ENCODE assay signal across 17 cellular contexts in genomic region chr7:135939268-135939667, GRCh38. TPM values are rescaled to one million over a fixed set of nuclear protein-coding genes. Genes with fewer than 3 reads are reported as not detected.
A peak's percentile ranks its signal among the peaks of the same experiment; 100 is the strongest.
DNase-seq lines count a peak whose midpoint lies in the region; ATAC-seq and TF ChIP-seq lines count a peak whose summit lies in the region.
"Had no signal": no experiment of that assay in that cellular context is flagged by ENCODE, and none has a peak within 500 bp of the region (broad histone marks: within the 10 kb centered on the region; RNA-seq: fewer than 3 reads in every experiment).

No MANE protein-coding gene starts in this region.

- H2AK5ac ChIP-seq in mesendoderm (ENCODE audit: low read length): no peak overlapping the region

- H3K4ac ChIP-seq in mesendoderm (ENCODE audit: low read depth, low read length): no peak overlapping the region

- H2BK15ac ChIP-seq in mesendoderm (replicated peaks; ENCODE audit: low read depth): no peak overlapping the region

- H3K9me2 ChIP-seq in MM.1S (replicated peaks; ENCODE audit: insufficient read depth, low read length): no peaks in the 10 kb centered on the region

- no peak overlapping the region for H4K8ac ChIP-seq in mesendoderm (ENCODE audit: low read depth, low read length)

- H3K56ac ChIP-seq in mesendoderm (ENCODE audit: low read length): no peak overlapping the region

- no peaks in the 10 kb centered on the region for H3F3A ChIP-seq in MM.1S (ENCODE audit: insufficient read depth, low read length)

- H3K23ac ChIP-seq in mesendoderm (ENCODE audit: low read length): no peak overlapping the region

- no peaks in the 10 kb centered on the region for H3K27me3 ChIP-seq in cardiac muscle cell
- H3K27me3 ChIP-seq in right cardiac atrium (ENCODE audit: control insufficient read depth, insufficient read depth): no peaks in the 10 kb centered on the region
- H3K27me3 ChIP-seq in mesendoderm (ENCODE audit: insufficient read depth, low read length, poor library complexity): no peaks in the 10 kb centered on the region
- no peaks in the 10 kb centered on the region for H3K27me3 ChIP-seq in MM.1S (replicated peaks; ENCODE audit: insufficient read depth, low read length)
- H3K27me3 ChIP-seq: esophagus muscularis mucosa, right lobe of liver had no signal

- TF ChIP-seq CTCF in cardiac muscle cell (IDR thresholded peaks at IDR 0.05; ENCODE audit: low read depth, low read length) (no peak), type B pancreatic cell (conservative IDR thresholded peaks at IDR 0.05) (no peak), MM.1S (IDR thresholded peaks at IDR 0.05; ENCODE audit: low read length) (no peak)

- H3K27me3 Mint-ChIP-seq in activated T-helper 17 cell treated with anti-CD3 and anti-CD28 coated beads, Interleukin-2, amount 50 U/mL, for 72 hours: no peaks in the 10 kb centered on the region
- no peaks in the 10 kb centered on the region for H3K27me3 Mint-ChIP-seq in type B pancreatic cell
- H3K27me3 Mint-ChIP-seq: activated naive CD8-positive, alpha-beta T cell; brain had no signal

- intact Hi-C loops in right cardiac atrium (cut with DNase I): no loop called here

- H3K4me1 ChIP-seq in cardiac muscle cell (ENCODE audit: low read depth) (peaks cover 86% of the 10 kb centered on the region), right cardiac atrium (ENCODE audit: control insufficient read depth, insufficient read depth, low read length) (peaks cover 2% of the 10 kb centered on the region), mesendoderm (ENCODE audit: control insufficient read depth, low read depth, low read length) (peaks cover 6% of the 10 kb centered on the region), MM.1S (ENCODE audit: low read length) (0 out of 2 replicates have a peak, but pooled peaks cover 7% of the 10 kb centered on the region)

- no peak overlapping the region for H2AFZ ChIP-seq in MM.1S (ENCODE audit: low read length)

- peaks cover 55% of the 10 kb centered on the region for H3K4me1 Mint-ChIP-seq in activated T-helper 17 cell treated with anti-CD3 and anti-CD28 coated beads, Interleukin-2, amount 50 U/mL, for 72 hours
- peaks cover 55% of the 10 kb centered on the region for H3K4me1 Mint-ChIP-seq in type B pancreatic cell (ENCODE audit: unreplicated experiment)

- H3K36me3 ChIP-seq in cardiac muscle cell (no peaks in the 10 kb centered on the region), mesendoderm (ENCODE audit: control insufficient read depth, insufficient read depth, low read length) (no peaks in the 10 kb centered on the region), MM.1S (replicated peaks; ENCODE audit: insufficient read depth, low read length) (no peaks in the 10 kb centered on the region)
- H3K36me3 ChIP-seq: esophagus muscularis mucosa, right lobe of liver had no signal

- peak in 1 of 2 donors; percentile 34 for DNase-seq in cardiac muscle cell (ENCODE audit: low read depth in 1 of 2, low spot score in 1 of 2)
- DNase-seq in right cardiac atrium: no peak
- peak; percentile 53 for DNase-seq in mesendoderm
- DNase-seq in type B pancreatic cell (ENCODE audit: extremely low spot score, unreplicated experiment): no peak
- no peak for DNase-seq in GF-D8 (lab: John Stamatoyannopoulos, UW)
- no peak for DNase-seq in NCI-H510A treated with DMSO at 0.1 percent for 48 hours (lab: John Stamatoyannopoulos, UW)
- no peak for DNase-seq in MM.1S
- DNase-seq: activated CD4-positive, CD25-positive, alpha-beta regulatory T cell treated with anti-CD3 and anti-CD28 coated beads, Interleukin-2, amount 50 U/mL, for 72 hours; COR-L47; NCI-H1694 treated with DMSO at 0.1 percent for 48 hours; right lobe of liver; SHP77 treated with DMSO at 0.1 percent for 48 hours had no signal

- H2BK5ac ChIP-seq in mesendoderm (ENCODE audit: low read length): no peak overlapping the region

- H3K4me2 ChIP-seq in mesendoderm (ENCODE audit: low read length) (no peak overlapping the region), MM.1S (ENCODE audit: low read depth, low read length) (no peak overlapping the region)

- H3K4me3 Mint-ChIP-seq in activated T-helper 17 cell treated with anti-CD3 and anti-CD28 coated beads, Interleukin-2, amount 50 U/mL, for 72 hours: peak overlapping the region; percentile 53
- no peak overlapping the region for H3K4me3 Mint-ChIP-seq in type B pancreatic cell
- H3K4me3 Mint-ChIP-seq: activated naive CD8-positive, alpha-beta T cell; brain; T-helper 1 cell treated with Interleukin-12 subunit alpha and Interleukin-12 subunit beta and Interleukin-4 antibody, amounts not matched to agents 30 μg/mL and 1 μg/mL, for 36 hours had no signal

- no peak overlapping the region for H3K18ac ChIP-seq in mesendoderm (ENCODE audit: low read length)

- ATAC-seq in right cardiac atrium: no peak
- peak; percentile 25 for ATAC-seq in activated T-helper 17 cell treated with anti-CD3 and anti-CD28 coated beads, Interleukin-2, amount 50 U/mL, for 72 hours (replicated peaks)
- ATAC-seq: right lobe of liver had no signal

- H3K79me2 ChIP-seq in mesendoderm (ENCODE audit: control insufficient read depth, insufficient read depth, low read length): peaks cover 7% of the 10 kb centered on the region
- H3K79me2 ChIP-seq in MM.1S (ENCODE audit: low read length): peaks cover 71% of the 10 kb centered on the region

- peak overlapping the region; percentile 92 for H3K27ac ChIP-seq in cardiac muscle cell
- H3K27ac ChIP-seq in right cardiac atrium (ENCODE audit: low read length): no peak overlapping the region
- H3K27ac ChIP-seq in mesendoderm (ENCODE audit: low read depth, low read length): no peak overlapping the region
- H3K27ac ChIP-seq in MM.1S (ENCODE audit: low read length): no peak overlapping the region
- H3K27ac ChIP-seq: esophagus muscularis mucosa, right lobe of liver had no signal

- H4K5ac ChIP-seq in mesendoderm (ENCODE audit: low read length): no peak overlapping the region

- no peaks in the 10 kb centered on the region for H3K9me3 ChIP-seq in cardiac muscle cell (ENCODE audit: low read depth)
- no peaks in the 10 kb centered on the region for H3K9me3 ChIP-seq in right cardiac atrium (ENCODE audit: control insufficient read depth, low read length)
- no peaks in the 10 kb centered on the region for H3K9me3 ChIP-seq in MM.1S (replicated peaks; ENCODE audit: insufficient read depth, low read length)
- H3K9me3 ChIP-seq: esophagus muscularis mucosa, right lobe of liver had no signal

- WGBS in right cardiac atrium: 46% methylated on average over 7 of the region's 7 CpGs
- WGBS in mesendoderm (ENCODE audit: extremely low coverage, insufficient coverage, low lambda C conversion rate): no CpG with 5 or more reads among the region's 7 CpGs

- H3K27ac Mint-ChIP-seq in activated T-helper 17 cell treated with anti-CD3 and anti-CD28 coated beads, Interleukin-2, amount 50 U/mL, for 72 hours: peak overlapping the region; percentile 75
- H3K27ac Mint-ChIP-seq in type B pancreatic cell: peak overlapping the region; percentile 10
- H3K27ac Mint-ChIP-seq: activated naive CD8-positive, alpha-beta T cell; T-helper 1 cell treated with Interleukin-12 subunit alpha and Interleukin-12 subunit beta and Interleukin-4 antibody, amounts not matched to agents 30 μg/mL and 1 μg/mL, for 36 hours had no signal

- no peak overlapping the region for H3K9ac ChIP-seq in mesendoderm (ENCODE audit: low read length)
- no peak overlapping the region for H3K9ac ChIP-seq in MM.1S (ENCODE audit: low read length)

- no peak overlapping the region for H3K4me3 ChIP-seq in cardiac muscle cell
- H3K4me3 ChIP-seq in right cardiac atrium (ENCODE audit: low read length): no peak overlapping the region
- no peak overlapping the region for H3K4me3 ChIP-seq in mesendoderm (ENCODE audit: low read length)
- no peak overlapping the region for H3K4me3 ChIP-seq in MM.1S (ENCODE audit: low read length)
- H3K4me3 ChIP-seq: esophagus muscularis mucosa, right lobe of liver had no signal

- H3K9me3 Mint-ChIP-seq in activated T-helper 17 cell treated with anti-CD3 and anti-CD28 coated beads, Interleukin-2, amount 50 U/mL, for 72 hours: no peaks in the 10 kb centered on the region
- H3K9me3 Mint-ChIP-seq in type B pancreatic cell: peaks cover 6% of the 10 kb centered on the region
- H3K9me3 Mint-ChIP-seq: brain; T-helper 1 cell treated with Interleukin-12 subunit alpha and Interleukin-12 subunit beta and Interleukin-4 antibody, amounts not matched to agents 30 μg/mL and 1 μg/mL, for 36 hours had no signal

- H2BK120ac ChIP-seq in mesendoderm (ENCODE audit: low read depth, low read length): no peak overlapping the region

- H4K20me1 ChIP-seq in MM.1S (ENCODE audit: insufficient read depth, low read length): no peaks in the 10 kb centered on the region; the same call in 1 of the 2 replicates

- peaks cover 34% of the 10 kb centered on the region for H3K36me3 Mint-ChIP-seq in activated T-helper 17 cell treated with anti-CD3 and anti-CD28 coated beads, Interleukin-2, amount 50 U/mL, for 72 hours (ENCODE audit: low read depth)
- H3K36me3 Mint-ChIP-seq in type B pancreatic cell: peaks cover 19% of the 10 kb centered on the region
- H3K36me3 Mint-ChIP-seq: activated naive CD8-positive, alpha-beta T cell; brain had no signal

- peaks cover 14% of the 10 kb centered on the region for H3K79me1 ChIP-seq in mesendoderm (ENCODE audit: low read length)

RNA-seq across cellular contexts. Expression of gene MTPN, which starts 37.9 kb away (rescaled TPM):
- total RNA-seq in cardiac muscle cell (110 and 141 TPM in 2 replicates), right cardiac atrium (100 to 1,000 TPM; 113 to 128 (median 123) TPM), type B pancreatic cell (ENCODE audit: low replicate concordance) (104 and 110 TPM in 2 replicates)
- polyA plus RNA-seq in cardiac muscle cell (79.0 and 86.1 TPM in 2 replicates), right cardiac atrium (64.6 TPM)
- 100 to 1,000 TPM in 1 of 2 donors, 10 to 100 TPM in 1; 99.7 to 149 TPM for total RNA-seq in activated T-helper 17 cell treated with anti-CD3 and anti-CD28 coated beads, Interleukin-2, amount 50 U/mL, for 72 hours
- polyA plus RNA-seq in mesendoderm (2013, experiment 1 of 2): 102 TPM
- 102 TPM for polyA plus RNA-seq in mesendoderm (2013, experiment 2 of 2)
